13 cellular contexts compared by ENCODE assay signal in the genomic region with DNA sequence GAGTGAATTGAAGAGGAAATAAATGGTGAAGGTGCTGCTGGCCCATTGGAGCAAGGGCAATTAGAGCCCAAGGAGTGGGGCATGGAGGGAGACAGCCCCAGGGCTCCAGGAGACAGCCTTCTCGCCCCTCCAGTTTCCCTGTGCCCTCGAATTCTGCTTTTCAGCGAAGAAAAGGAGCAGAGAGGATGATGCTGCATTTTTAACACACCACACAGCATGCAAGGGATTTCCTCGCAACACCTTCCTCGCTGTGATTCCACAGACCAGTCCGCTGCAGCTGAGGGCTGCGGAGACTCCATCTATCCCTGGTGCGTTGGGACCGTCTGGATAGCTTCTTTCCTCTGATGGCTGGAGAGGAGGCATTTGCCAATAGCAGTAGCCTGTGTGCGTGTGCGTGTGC. TPM values are rescaled to one million over a fixed set of nuclear protein-coding genes. Genes with fewer than 3 reads are reported as not detected.
DNase-seq lines count a peak whose midpoint lies in the region; TF ChIP-seq lines count a peak whose summit lies in the region.
"Had no signal": no experiment of that assay in that cellular context is flagged by ENCODE, and none has a peak within 500 bp of the region (broad histone marks: within the 10 kb centered on the region; RNA-seq: fewer than 3 reads in every experiment).

No MANE protein-coding gene starts in this region.

- CTCF ChIA-PET in Caco-2 (lab: Charles Lee), result no interaction called here

- POLR2A ChIA-PET in Caco-2 (lab: Charles Lee), result no interaction called here

- TF ChIP-seq POLR2A in suprapubic skin (IDR thresholded peaks at IDR 0.05), result no peak

- DNase-seq in NCI-H345 (lab: John Stamatoyannopoulos, UW) (peak; percentile 21), NCI-H345 treated with DMSO at 0.1 percent for 48 hours (lab: John Stamatoyannopoulos, UW; ENCODE audit: unreplicated experiment) (no peak), adipocyte (ENCODE audit: low read depth) (peak; percentile 31), suprapubic skin (ENCODE audit: low spot score in 2 of 2) (no peak), Caco-2 (no peak), NCI-H1048 (lab: John Stamatoyannopoulos, UW) (no peak), LoVo (ENCODE audit: low spot score) (no peak)
- DNase-seq: activated CD8-positive, alpha-beta T cell treated with anti-CD3 and anti-CD28 coated beads, Interleukin-2, amount 10 ng/mL, durations not matched to agents 7 days and 5 days; adrenal gland; NCI-H2081 treated with DMSO at 0.1 percent for 48 hours; SIG-M5; stimulated activated CD4-positive, alpha-beta T cell treated with anti-CD3 and anti-CD28 coated beads, Interleukin-4, amount 100 ng/mL, for 1 hour had no signal

- H3K36me3 Mint-ChIP-seq in Caco-2 (ENCODE audit: insufficient read depth, unreplicated experiment), result no peaks in the 10 kb centered on the region

- H3K27me3 Mint-ChIP-seq in Caco-2 (ENCODE audit: insufficient read depth, unreplicated experiment), result peaks cover 14% of the 10 kb centered on the region

- H3K36me3 ChIP-seq in adipocyte (ENCODE audit: control insufficient read depth, insufficient read depth, low read length, severe bottlenecking) (no peaks in the 10 kb centered on the region), iPS-20b (ENCODE audit: insufficient read depth, low read depth, low read length) (no peaks in the 10 kb centered on the region), suprapubic skin (no peaks in the 10 kb centered on the region), Caco-2 (ENCODE audit: control insufficient read depth, insufficient read depth, low read length) (no peaks in the 10 kb centered on the region)
- H3K36me3 ChIP-seq: adrenal gland had no signal

- 19% methylated on average over 11 of the region's 11 CpGs for WGBS in suprapubic skin

- no peaks in the 10 kb centered on the region for H3K9me3 Mint-ChIP-seq in Caco-2 (ENCODE audit: unreplicated experiment)

- peak overlapping the region; percentile 62 for H3K4me3 ChIP-seq in adipocyte (ENCODE audit: low read length)
- peak overlapping the region; percentile 58 for H3K4me3 ChIP-seq in iPS-20b (ENCODE audit: low read length)
- peak overlapping the region; percentile 42 for H3K4me3 ChIP-seq in suprapubic skin
- no peak overlapping the region for H3K4me3 ChIP-seq in Caco-2 (ENCODE audit: low read depth, low read length)
- H3K4me3 ChIP-seq: adrenal gland had no signal

- H3K27ac ChIP-seq in iPS-20b (ENCODE audit: low read length) (no peak overlapping the region), suprapubic skin (no peak overlapping the region)
- H3K27ac ChIP-seq: adrenal gland had no signal

- H3K9ac ChIP-seq in adipocyte (ENCODE audit: low read length) (no peak overlapping the region), iPS-20b (ENCODE audit: low read depth, low read length) (no peak overlapping the region)

- peaks cover 19% of the 10 kb centered on the region for H3K4me1 ChIP-seq in adipocyte (ENCODE audit: control insufficient read depth, insufficient read depth, low read length)
- peaks cover 10% of the 10 kb centered on the region; the same call in 1 of the 2 replicates for H3K4me1 ChIP-seq in iPS-20b (ENCODE audit: insufficient read depth, low read length)
- H3K4me1 ChIP-seq in suprapubic skin, result peaks cover 16% of the 10 kb centered on the region
- H3K4me1 ChIP-seq in Caco-2, result peaks cover 7% of the 10 kb centered on the region; the same call in 1 of the 2 replicates
- H3K4me1 ChIP-seq: adrenal gland had no signal

- no peaks in the 10 kb centered on the region for H3K27me3 ChIP-seq in adipocyte (replicated peaks; ENCODE audit: control insufficient read depth, insufficient read depth, low read length)
- H3K27me3 ChIP-seq in iPS-20b (ENCODE audit: insufficient read depth, low read length), result peaks cover 43% of the 10 kb centered on the region
- H3K27me3 ChIP-seq in suprapubic skin, result peaks cover 25% of the 10 kb centered on the region
- no peaks in the 10 kb centered on the region for H3K27me3 ChIP-seq in Caco-2 (replicated peaks; ENCODE audit: control insufficient read depth, insufficient read depth, low read length)

- H3K9me3 ChIP-seq in adipocyte (ENCODE audit: control insufficient read depth, low read length) (peaks cover 2% of the 10 kb centered on the region), iPS-20b (ENCODE audit: insufficient read depth, low read depth, low read length) (no peaks in the 10 kb centered on the region), suprapubic skin (no peaks in the 10 kb centered on the region), Caco-2 (no peaks in the 10 kb centered on the region)
- H3K9me3 ChIP-seq: adrenal gland had no signal

- no TSS peak for BruUV-seq in Caco-2 (replicated peaks; lab: Mats Ljungman, UMichigan)

- no peaks in the 10 kb centered on the region for H3K4me1 Mint-ChIP-seq in Caco-2 (ENCODE audit: low read depth, unreplicated experiment)

- TF ChIP-seq EP300 in suprapubic skin (IDR thresholded peaks at IDR 0.05), result no peak

- H3K27ac Mint-ChIP-seq in Caco-2 (ENCODE audit: unreplicated experiment), result no peak overlapping the region
- H3K27ac Mint-ChIP-seq: activated CD8-positive, alpha-beta T cell treated with anti-CD3 and anti-CD28 coated beads, Interleukin-2, amount 10 ng/mL, durations not matched to agents 7 days and 5 days had no signal

- intact Hi-C loops in Caco-2 (cut with micrococcal nuclease; ENCODE audit: unreplicated experiment), result no loop called here

- H3K4me3 Mint-ChIP-seq in Caco-2 (ENCODE audit: unreplicated experiment), result no peak overlapping the region
- H3K4me3 Mint-ChIP-seq: activated CD8-positive, alpha-beta T cell treated with anti-CD3 and anti-CD28 coated beads, Interleukin-2, amount 10 ng/mL, durations not matched to agents 7 days and 5 days had no signal

- no peak for TF ChIP-seq CTCF in suprapubic skin (IDR thresholded peaks at IDR 0.05)
- no peak for TF ChIP-seq CTCF in Caco-2 (IDR thresholded peaks at IDR 0.05; ENCODE audit: insufficient read depth in 1 of 2, low read depth in 1 of 2, low read length in 1 of 2, severe bottlenecking in 1 of 2, unreplicated experiment in 1 of 2)

RNA-seq across cellular contexts. Expression of a gene that starts 41.7 kb away (rescaled TPM):
- total RNA-seq in suprapubic skin (under 1 TPM in 2 of 4 donors, not detected in 2; 0.47 to 0.64 TPM), Caco-2 (2022) (not detected in 2 replicates)
- total RNA-seq: activated CD8-positive, alpha-beta T cell treated with anti-CD3 and anti-CD28 coated beads, Interleukin-2, amount 10 ng/mL, durations not matched to agents 7 days and 5 days had no signal

Comparison
In these comparisons a context has a peak if more than half of its experiments do, and no peak if none do; other contexts are left out.
1. DNase-seq: peak in NCI-H345 (single experiment) and adipocyte (single experiment); none in NCI-H345 treated with DMSO at 0.1 percent for 48 hours (single experiment), suprapubic skin (0 of 2), Caco-2 (0 of 2), NCI-H1048 (single experiment) and LoVo (single experiment).